In the genomic region with DNA sequence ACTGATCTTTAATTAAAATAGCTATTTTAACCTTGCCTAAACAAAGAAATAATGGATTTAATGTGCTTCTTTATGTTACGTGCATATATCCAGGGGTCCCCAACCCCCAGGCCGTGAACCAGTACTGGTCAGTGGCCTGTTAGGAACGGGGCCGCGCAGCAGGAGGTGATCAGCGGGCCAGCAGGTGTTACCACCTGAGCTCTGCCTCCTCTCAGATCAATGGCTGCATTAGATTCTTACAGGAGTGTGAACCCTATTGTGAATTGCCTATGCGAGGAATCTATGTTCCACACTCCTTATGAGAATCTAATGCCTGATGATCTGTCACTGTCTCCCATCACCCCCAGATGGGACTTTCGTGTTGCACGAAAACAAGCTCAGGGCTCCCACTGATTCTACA, we compare ENCODE assay signal across 35 cellular contexts. TPM values are rescaled to one million over a fixed set of nuclear protein-coding genes. Genes with fewer than 3 reads are reported as not detected.
"Had no signal": no experiment of that assay in that cellular context is flagged by ENCODE, and none has a peak within 500 bp of the region (broad histone marks: within the 10 kb centered on the region; RNA-seq: fewer than 3 reads in every experiment).

No MANE protein-coding gene starts in this region.

- H3K27ac ChIP-seq: KMS-11 had no signal

- H3K4me2 ChIP-seq: KMS-11 had no signal

- DNase-seq: Karpas-422, Kasumi-1, MG63, MM.1S, MV-4-11, NCI-H1048, NCI-H1092, NCI-H1092 treated with DMSO at 0.1 percent for 48 hours, NCI-H1105, NCI-H1105 treated with DMSO at 0.1 percent for 48 hours, NCI-H1417, NCI-H1417 treated with DMSO at 0.1 percent for 48 hours, NCI-H1436, NCI-H1436 treated with DMSO at 0.1 percent for 48 hours, NCI-H146, NCI-H1694, NCI-H1694 treated with DMSO at 0.1 percent for 48 hours, NCI-H187, NCI-H187 treated with DMSO at 0.1 percent for 48 hours, NCI-H1930, NCI-H2029, NCI-H2029 treated with DMSO at 0.1 percent for 48 hours, NCI-H2081, NCI-H2081 treated with DMSO at 0.1 percent for 48 hours, NCI-H2107, NCI-H2171, NCI-H2171 treated with DMSO at 0.1 percent for 48 hours, NCI-H2227 treated with DMSO at 0.1 percent for 48 hours, NCI-H226, NCI-H345, NCI-H446, NCI-H446 treated with DMSO at 0.1 percent for 48 hours, NCI-H510A had no signal

- H3K9me3 ChIP-seq: MG63 had no signal

- H3K4me3 ChIP-seq: MG63 had no signal

RNA-seq across cellular contexts. Expression of gene CYP24A1, which starts 8.8 kb away (rescaled TPM):
- total RNA-seq: LHCN-M2 had no signal
